1 cellular context compared by ENCODE assay signal in the genomic region with DNA sequence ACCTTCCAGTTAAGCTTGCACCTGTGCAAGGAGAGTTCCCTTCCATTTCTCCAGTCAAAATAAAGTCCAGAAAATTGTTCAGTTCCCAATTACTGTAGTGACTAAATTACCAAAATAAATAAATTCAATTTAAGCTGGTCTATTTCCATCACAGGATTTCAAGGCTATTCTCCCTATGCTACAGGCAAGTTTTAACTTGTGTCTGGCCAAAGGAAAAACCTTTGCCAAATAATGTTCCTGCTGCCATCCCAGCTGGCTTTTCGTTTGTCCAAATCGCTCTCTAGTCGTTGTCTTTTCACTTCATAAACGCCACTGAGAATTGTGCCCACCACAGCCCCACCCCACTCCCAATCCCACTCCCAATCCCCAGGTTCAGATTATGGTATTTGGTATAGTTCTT.
TF ChIP-seq lines count a peak whose summit lies in the region.

No MANE protein-coding gene starts in this region.

TF ChIP-seq in GM23338, 12 proteins besides CTCF, POLR2A, EP300 and RAD21 (continued from another document):
- TF ChIP-seq ZNF331 (CRISPR knock-in tag; IDR thresholded peaks at IDR 0.05; ENCODE audit: low read depth) (no peak), NANOG (IDR thresholded peaks at IDR 0.05; ENCODE audit: borderline replicate concordance) (no peak), STAT1 (IDR thresholded peaks at IDR 0.05; ENCODE audit: unreplicated experiment) (no peak)
- TF ChIP-seq, protein P1, sequence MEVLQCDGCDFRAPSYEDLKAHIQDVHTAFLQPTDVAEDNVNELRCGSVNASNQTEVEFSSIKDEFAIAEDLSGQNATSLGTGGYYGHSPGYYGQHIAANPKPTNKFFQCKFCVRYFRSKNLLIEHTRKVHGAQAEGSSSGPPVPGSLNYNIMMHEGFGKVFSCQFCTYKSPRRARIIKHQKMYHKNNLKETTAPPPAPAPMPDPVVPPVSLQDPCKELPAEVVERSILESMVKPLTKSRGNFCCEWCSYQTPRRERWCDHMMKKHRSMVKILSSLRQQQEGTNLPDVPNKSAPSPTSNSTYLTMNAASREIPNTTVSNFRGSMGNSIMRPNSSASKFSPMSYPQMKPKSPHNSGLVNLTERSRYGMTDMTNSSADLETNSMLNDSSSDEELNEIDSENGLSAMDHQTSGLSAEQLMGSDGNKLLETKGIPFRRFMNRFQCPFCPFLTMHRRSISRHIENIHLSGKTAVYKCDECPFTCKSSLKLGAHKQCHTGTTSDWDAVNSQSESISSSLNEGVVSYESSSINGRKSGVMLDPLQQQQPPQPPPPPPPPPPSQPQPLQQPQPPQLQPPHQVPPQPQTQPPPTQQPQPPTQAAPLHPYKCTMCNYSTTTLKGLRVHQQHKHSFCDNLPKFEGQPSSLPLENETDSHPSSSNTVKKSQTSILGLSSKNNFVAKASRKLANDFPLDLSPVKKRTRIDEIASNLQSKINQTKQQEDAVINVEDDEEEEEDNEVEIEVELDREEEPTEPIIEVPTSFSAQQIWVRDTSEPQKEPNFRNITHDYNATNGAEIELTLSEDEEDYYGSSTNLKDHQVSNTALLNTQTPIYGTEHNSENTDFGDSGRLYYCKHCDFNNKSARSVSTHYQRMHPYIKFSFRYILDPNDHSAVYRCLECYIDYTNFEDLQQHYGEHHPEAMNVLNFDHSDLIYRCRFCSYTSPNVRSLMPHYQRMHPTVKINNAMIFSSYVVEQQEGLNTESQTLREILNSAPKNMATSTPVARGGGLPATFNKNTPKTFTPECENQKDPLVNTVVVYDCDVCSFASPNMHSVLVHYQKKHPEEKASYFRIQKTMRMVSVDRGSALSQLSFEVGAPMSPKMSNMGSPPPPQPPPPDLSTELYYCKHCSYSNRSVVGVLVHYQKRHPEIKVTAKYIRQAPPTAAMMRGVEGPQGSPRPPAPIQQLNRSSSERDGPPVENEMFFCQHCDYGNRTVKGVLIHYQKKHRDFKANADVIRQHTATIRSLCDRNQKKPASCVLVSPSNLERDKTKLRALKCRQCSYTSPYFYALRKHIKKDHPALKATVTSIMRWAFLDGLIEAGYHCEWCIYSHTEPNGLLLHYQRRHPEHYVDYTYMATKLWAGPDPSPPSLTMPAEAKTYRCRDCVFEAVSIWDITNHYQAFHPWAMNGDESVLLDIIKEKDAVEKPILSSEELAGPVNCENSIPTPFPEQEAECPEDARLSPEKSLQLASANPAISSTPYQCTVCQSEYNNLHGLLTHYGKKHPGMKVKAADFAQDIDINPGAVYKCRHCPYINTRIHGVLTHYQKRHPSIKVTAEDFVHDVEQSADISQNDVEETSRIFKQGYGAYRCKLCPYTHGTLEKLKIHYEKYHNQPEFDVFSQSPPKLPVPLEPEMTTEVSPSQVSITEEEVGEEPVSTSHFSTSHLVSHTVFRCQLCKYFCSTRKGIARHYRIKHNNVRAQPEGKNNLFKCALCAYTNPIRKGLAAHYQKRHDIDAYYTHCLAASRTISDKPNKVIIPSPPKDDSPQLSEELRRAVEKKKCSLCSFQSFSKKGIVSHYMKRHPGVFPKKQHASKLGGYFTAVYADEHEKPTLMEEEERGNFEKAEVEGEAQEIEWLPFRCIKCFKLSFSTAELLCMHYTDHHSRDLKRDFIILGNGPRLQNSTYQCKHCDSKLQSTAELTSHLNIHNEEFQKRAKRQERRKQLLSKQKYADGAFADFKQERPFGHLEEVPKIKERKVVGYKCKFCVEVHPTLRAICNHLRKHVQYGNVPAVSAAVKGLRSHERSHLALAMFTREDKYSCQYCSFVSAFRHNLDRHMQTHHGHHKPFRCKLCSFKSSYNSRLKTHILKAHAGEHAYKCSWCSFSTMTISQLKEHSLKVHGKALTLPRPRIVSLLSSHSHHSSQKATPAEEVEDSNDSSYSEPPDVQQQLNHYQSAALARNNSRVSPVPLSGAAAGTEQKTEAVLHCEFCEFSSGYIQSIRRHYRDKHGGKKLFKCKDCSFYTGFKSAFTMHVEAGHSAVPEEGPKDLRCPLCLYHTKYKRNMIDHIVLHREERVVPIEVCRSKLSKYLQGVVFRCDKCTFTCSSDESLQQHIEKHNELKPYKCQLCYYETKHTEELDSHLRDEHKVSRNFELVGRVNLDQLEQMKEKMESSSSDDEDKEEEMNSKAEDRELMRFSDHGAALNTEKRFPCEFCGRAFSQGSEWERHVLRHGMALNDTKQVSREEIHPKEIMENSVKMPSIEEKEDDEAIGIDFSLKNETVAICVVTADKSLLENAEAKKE (CRISPR knock-in tag; IDR thresholded peaks at IDR 0.05) = no peak
TF ChIP-seq in GM23338: peak in this region for 0.
